ENCODE assay signal across 12 cellular contexts in genomic region chr17:77831497-77832179, GRCh38.
A peak's percentile ranks its signal among the peaks of the same experiment; 100 is the strongest.
DNase-seq lines count a peak whose midpoint lies in the region; ATAC-seq and TF ChIP-seq lines count a peak whose summit lies in the region.
"Had no signal": no experiment of that assay in that cellular context is flagged by ENCODE, and none has a peak within 500 bp of the region (broad histone marks: within the 10 kb centered on the region; RNA-seq: fewer than 3 reads in every experiment).

No MANE protein-coding gene starts in this region.

- H3K4me2 ChIP-seq in SK-N-SH: peak overlapping the region; percentile 65; the same call in 1 of the 2 replicates
- H3K4me2 ChIP-seq in skeletal muscle satellite cell (ENCODE audit: low read length): peak overlapping the region; percentile 66
- H3K4me2 ChIP-seq: GM23338 had no signal

- POLR2A ChIA-PET in CD4-positive, alpha-beta memory T cell (lab: Charles Lee; ENCODE audit: partially characterized antibody): interaction anchor here (0.6 kb wide), 1 partner anchor 1724 kb away, joined by 3 read pairs; no protein-coding TSS in a partner anchor
- POLR2A ChIA-PET in SK-N-SH (lab: Yijun Ruan, JAX): no interaction called here

- H3K4me3 ChIP-seq in CD4-positive, alpha-beta memory T cell (ENCODE audit: low read length in 2 of 2): no peak overlapping the region
- H3K4me3 ChIP-seq in SK-N-SH (ENCODE audit: low read depth in 2 of 2, low read length in 1 of 2): no peak overlapping the region
- H3K4me3 ChIP-seq in skeletal muscle satellite cell (ENCODE audit: low read length): no peak overlapping the region
- H3K4me3 ChIP-seq: GM23338 had no signal

- peak overlapping the region; percentile 49 for H2AFZ ChIP-seq in SK-N-SH (ENCODE audit: low read depth)
- H2AFZ ChIP-seq: GM23338 had no signal

- H3K36me3 ChIP-seq in CD4-positive, alpha-beta memory T cell (ENCODE audit: insufficient read depth, low read length): no peaks in the 10 kb centered on the region
- H3K36me3 ChIP-seq in SK-N-SH (replicated peaks in 1 of 2; ENCODE audit: control insufficient read depth in 1 of 2, insufficient read depth in 2 of 2, low read length in 1 of 2) (no peaks in the 10 kb centered on the region), skeletal muscle satellite cell (ENCODE audit: insufficient read depth, low read length) (no peaks in the 10 kb centered on the region)

- H3K27ac ChIP-seq in CD4-positive, alpha-beta memory T cell (ENCODE audit: low read depth, low read length): no peak overlapping the region
- peak overlapping the region in 1 of 2 experiments; percentile 58; a peak in 2 of 4 replicates for H3K27ac ChIP-seq in SK-N-SH (ENCODE audit: low read depth in 2 of 2, low read length in 1 of 2)

- no peak for TF ChIP-seq RAD21 in SK-N-SH (IDR thresholded peaks at IDR 0.05; ENCODE audit: low read length)

- WGBS in SK-N-SH (ENCODE audit: low lambda C conversion rate): 68% methylated on average over 16 of the region's 16 CpGs

- CTCF ChIA-PET in CD4-positive, alpha-beta memory T cell (lab: Charles Lee; ENCODE audit: partially characterized antibody): no interaction called here
- CTCF ChIA-PET in SK-N-SH (lab: Yijun Ruan, JAX): interaction anchor here (1.2 to 1.8 kb wide), 2 partner anchors 16 to 289 kb away, joined by 3 to 7 read pairs; no protein-coding TSS in a partner anchor

- H3F3A ChIP-seq in SK-N-SH (replicated peaks; ENCODE audit: insufficient read depth): peaks cover 19% of the 10 kb centered on the region

- H3K4me1 Mint-ChIP-seq in CD4-positive, alpha-beta memory T cell: peaks cover 25 to 62% (median 45%) of the 10 kb centered on the region in 4 donors

- H3K36me3 Mint-ChIP-seq in CD4-positive, alpha-beta memory T cell: no peaks in the 10 kb centered on the region

- peak overlapping the region in 2 of 8 donors; percentile 41 to 65 for H3K4me3 Mint-ChIP-seq in CD4-positive, alpha-beta memory T cell
- H3K4me3 Mint-ChIP-seq: activated CD4-positive, alpha-beta T cell treated with anti-CD3 and anti-CD28 coated beads, Interleukin-2, amount 10 ng/mL, durations not matched to agents 24 days and 14 days; GM23338 had no signal

- no peaks in the 10 kb centered on the region for H3K79me2 ChIP-seq in SK-N-SH (ENCODE audit: insufficient read depth)

- no peaks in the 10 kb centered on the region for H3K9me3 Mint-ChIP-seq in CD4-positive, alpha-beta memory T cell
- H3K9me3 Mint-ChIP-seq: GM23338 had no signal

- TF ChIP-seq CTCF in SK-N-SH (IDR thresholded peaks at IDR 0.05): no peak

- no peaks in the 10 kb centered on the region for H3K9me3 ChIP-seq in CD4-positive, alpha-beta memory T cell (ENCODE audit: control insufficient read depth in 1 of 2, low read length in 2 of 2)
- H3K9me3 ChIP-seq in SK-N-SH (no peaks in the 10 kb centered on the region), skeletal muscle satellite cell (replicated peaks; ENCODE audit: low read length) (no peaks in the 10 kb centered on the region)

- H4K20me1 ChIP-seq in SK-N-SH (ENCODE audit: insufficient read depth): no peaks in the 10 kb centered on the region

- H3K9me2 ChIP-seq in SK-N-SH: no peaks in the 10 kb centered on the region

- TF ChIP-seq EP300 in SK-N-SH (IDR thresholded peaks at IDR 0.05; ENCODE audit: borderline replicate concordance in 1 of 2, low read depth in 1 of 2, low read length in 1 of 2): no peak

- H3K27me3 ChIP-seq in CD4-positive, alpha-beta memory T cell (ENCODE audit: insufficient read depth, low read length): no peaks in the 10 kb centered on the region
- H3K27me3 ChIP-seq in SK-N-SH (ENCODE audit: insufficient read depth): no peaks in the 10 kb centered on the region
- no peaks in the 10 kb centered on the region for H3K27me3 ChIP-seq in skeletal muscle satellite cell (ENCODE audit: control insufficient read depth, insufficient read depth, low read length)

- intact Hi-C loops in CD4-positive, alpha-beta memory T cell (cut with micrococcal nuclease): no loop called here

- H3K9ac ChIP-seq in SK-N-SH (no peak overlapping the region; the same call in 1 of the 2 replicates), skeletal muscle satellite cell (ENCODE audit: low read depth, low read length) (no peak overlapping the region)

- ATAC-seq in HG02763 (IDR thresholded peaks at IDR 0.05; ENCODE audit: unreplicated experiment): no peak
- ATAC-seq in HG03045 (IDR thresholded peaks at IDR 0.05; ENCODE audit: unreplicated experiment): no peak
- ATAC-seq: GM23338 had no signal

- H3K4me1 ChIP-seq in CD4-positive, alpha-beta memory T cell (ENCODE audit: insufficient read depth, low read length): peaks cover 33% of the 10 kb centered on the region
- H3K4me1 ChIP-seq in SK-N-SH (ENCODE audit: control insufficient read depth in 1 of 2, insufficient read depth in 2 of 2, low read depth in 1 of 2, low read length in 1 of 2): peaks cover 32 to 42% of the 10 kb centered on the region in 2 experiments; a peak in 3 of 4 replicates
- H3K4me1 ChIP-seq in skeletal muscle satellite cell (ENCODE audit: control insufficient read depth, insufficient read depth, low read length): peaks cover 49% of the 10 kb centered on the region

- peak overlapping the region in 4 of 7 donors; percentile 29 to 72 (median 62) for H3K27ac Mint-ChIP-seq in CD4-positive, alpha-beta memory T cell
- H3K27ac Mint-ChIP-seq: GM23338 had no signal

- no peak for DNase-seq in CD4-positive, alpha-beta memory T cell
- DNase-seq in SK-N-SH (peak; percentile 75), glomerular visceral epithelial cell (ENCODE audit: extremely low spot score) (peak; percentile 72), HuH-7.5 (ENCODE audit: low spot score) (no peak), NCI-H2196 treated with DMSO at 0.1 percent for 48 hours (lab: John Stamatoyannopoulos, UW; ENCODE audit: unreplicated experiment) (no peak)
- DNase-seq: activated CD4-positive, alpha-beta T cell treated with anti-CD3 and anti-CD28 coated beads, Interleukin-2, amount 10 ng/mL, durations not matched to agents 24 days and 14 days; DMS 273 treated with DMSO at 0.1 percent for 48 hours; NCI-H2081 had no signal

- no peaks in the 10 kb centered on the region for H3K27me3 Mint-ChIP-seq in CD4-positive, alpha-beta memory T cell

TF ChIP-seq in SK-N-SH, 30 proteins besides CTCF, POLR2A, EP300 and RAD21 (continues in another document):
- TF ChIP-seq TAF1 (IDR thresholded peaks at IDR 0.05; ENCODE audit: borderline replicate concordance, low read depth, low read length) (no peak), IRF3 (IDR thresholded peaks at IDR 0.05; ENCODE audit: low read depth, low read length) (no peak), MEF2A (IDR thresholded peaks at IDR 0.05; ENCODE audit: borderline replicate concordance, low read depth) (no peak), ELF1 (IDR thresholded peaks at IDR 0.05) (no peak), PBX3 (IDR thresholded peaks at IDR 0.05) (peak; percentile 55), FOSL2 (IDR thresholded peaks at IDR 0.05; ENCODE audit: borderline replicate concordance, low read depth) (peak; percentile 56; the same call in 1 of the 2 replicates), REST (IDR thresholded peaks at IDR 0.05; ENCODE audit: low read depth, low read length) (no peak), FOXJ3 (CRISPR knock-in tag; IDR thresholded peaks at IDR 0.05) (no peak)

Comparison
In these comparisons a context has a peak if more than half of its experiments do, and no peak if none do; other contexts are left out.
1. DNase-seq: peak in SK-N-SH (single experiment) and glomerular visceral epithelial cell (single experiment); none in CD4-positive, alpha-beta memory T cell (0 of 5), HuH-7.5 (single experiment) and NCI-H2196 treated with DMSO at 0.1 percent for 48 hours (single experiment).